ENCODE assay signal across 10 cellular contexts in the genomic region with DNA sequence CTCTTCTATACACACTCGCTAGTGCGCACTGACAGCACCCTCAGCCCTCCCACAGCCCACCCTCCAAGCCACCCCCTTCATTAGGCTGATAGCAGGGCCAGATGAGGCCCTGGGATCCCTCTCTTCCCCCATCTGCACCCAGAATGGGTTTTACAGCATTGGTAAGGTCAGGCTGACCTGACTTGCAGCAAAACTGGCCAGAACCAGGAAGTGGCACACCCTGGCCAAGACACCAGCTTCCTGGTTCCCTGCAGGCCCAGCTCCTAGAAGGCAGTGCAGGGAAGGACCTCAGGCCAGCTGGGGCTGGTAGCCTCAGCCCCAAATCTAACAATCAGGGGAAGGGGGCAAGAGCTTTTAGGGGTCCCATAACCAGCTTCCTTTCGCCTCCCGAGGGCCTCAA. TPM values are rescaled to one million over a fixed set of nuclear protein-coding genes. Genes with fewer than 3 reads are reported as not detected.
DNase-seq lines count a peak whose midpoint lies in the region; ATAC-seq and TF ChIP-seq lines count a peak whose summit lies in the region.
"Had no signal": no experiment of that assay in that cellular context is flagged by ENCODE, and none has a peak within 500 bp of the region (broad histone marks: within the 10 kb centered on the region; RNA-seq: fewer than 3 reads in every experiment).

No MANE protein-coding gene starts in this region.

- H3F3A ChIP-seq in GM23338 (replicated peaks; ENCODE audit: low read depth): 0 out of 2 replicates have a peak, but pooled peaks cover 3% of the 10 kb centered on the region

- H3K79me2 ChIP-seq in GM23338 (replicated peaks; ENCODE audit: insufficient read depth): no peaks in the 10 kb centered on the region

- no peaks in the 10 kb centered on the region for H3K36me3 Mint-ChIP-seq in GM23338 (ENCODE audit: low read depth)
- no peaks in the 10 kb centered on the region for H3K36me3 Mint-ChIP-seq in stimulated activated memory B cell treated with anti-CD40 and anti-IgM and Interleukin-4, amounts not matched to agents 10 μg/mL and 1 μg/mL and 100 μg/mL, for 72 hours

- DNase-seq in GM23338 (ENCODE audit: low spot score) (no peak), SKM-1 (lab: John Stamatoyannopoulos, UW; ENCODE audit: unreplicated experiment) (peak; percentile 29), left ventricle myocardium inferior (no peak), NCI-H2227 treated with DMSO at 0.1 percent for 48 hours (lab: John Stamatoyannopoulos, UW) (no peak), AG08396 (ENCODE audit: low spot score) (no peak), NCI-H1930 (lab: John Stamatoyannopoulos, UW) (no peak)
- DNase-seq: effector memory CD8-positive, alpha-beta T cell had no signal

- H3K4me3 Mint-ChIP-seq in GM23338: no peak overlapping the region
- H3K4me3 Mint-ChIP-seq in stimulated activated memory B cell treated with anti-CD40 and anti-IgM and Interleukin-4, amounts not matched to agents 10 μg/mL and 1 μg/mL and 100 μg/mL, for 72 hours: no peak overlapping the region
- H3K4me3 Mint-ChIP-seq: effector memory CD8-positive, alpha-beta T cell had no signal

- H3K9me2 ChIP-seq in GM23338 (ENCODE audit: insufficient read depth): no peaks in the 10 kb centered on the region

- no peak for ATAC-seq in GM23338
- ATAC-seq in stimulated activated memory B cell treated with anti-CD40 and anti-IgM and Interleukin-4, amounts not matched to agents 10 μg/mL and 1 μg/mL and 100 μg/mL, for 72 hours: no peak
- ATAC-seq in HG02571 (IDR thresholded peaks at IDR 0.05; ENCODE audit: unreplicated experiment): no peak
- ATAC-seq: effector memory CD8-positive, alpha-beta T cell had no signal

- peaks cover 9% of the 10 kb centered on the region for H3K27me3 Mint-ChIP-seq in GM23338 (ENCODE audit: insufficient read depth, low read depth, poor library complexity)
- no peaks in the 10 kb centered on the region for H3K27me3 Mint-ChIP-seq in stimulated activated memory B cell treated with anti-CD40 and anti-IgM and Interleukin-4, amounts not matched to agents 10 μg/mL and 1 μg/mL and 100 μg/mL, for 72 hours
- H3K27me3 Mint-ChIP-seq: effector memory CD8-positive, alpha-beta T cell had no signal

- H3K4me1 ChIP-seq in GM23338 (ENCODE audit: insufficient read depth) (peaks cover 19% of the 10 kb centered on the region), left ventricle myocardium inferior (peaks cover 100% of the 10 kb centered on the region)
- H3K4me1 ChIP-seq: parathyroid adenoma had no signal

- H3K36me3 ChIP-seq in GM23338 (ENCODE audit: insufficient read depth): no peaks in the 10 kb centered on the region
- no peaks in the 10 kb centered on the region for H3K36me3 ChIP-seq in left ventricle myocardium inferior

- no peak overlapping the region for H2AFZ ChIP-seq in GM23338
- H2AFZ ChIP-seq: parathyroid adenoma had no signal

- H3K27ac Mint-ChIP-seq in GM23338: peak overlapping the region; percentile 79
- peak overlapping the region; percentile 38 for H3K27ac Mint-ChIP-seq in stimulated activated memory B cell treated with anti-CD40 and anti-IgM and Interleukin-4, amounts not matched to agents 10 μg/mL and 1 μg/mL and 100 μg/mL, for 72 hours

- no peaks in the 10 kb centered on the region for H3K9me3 Mint-ChIP-seq in GM23338
- no peaks in the 10 kb centered on the region for H3K9me3 Mint-ChIP-seq in stimulated activated memory B cell treated with anti-CD40 and anti-IgM and Interleukin-4, amounts not matched to agents 10 μg/mL and 1 μg/mL and 100 μg/mL, for 72 hours
- H3K9me3 Mint-ChIP-seq: effector memory CD8-positive, alpha-beta T cell had no signal

- intact Hi-C loops in left ventricle myocardium inferior (cut with micrococcal nuclease): no loop called here

- no peak for TF ChIP-seq CTCF in GM23338 (conservative IDR thresholded peaks at IDR 0.05; ENCODE audit: low read depth in 2 of 2)
- no peak for TF ChIP-seq CTCF in left ventricle myocardium inferior (IDR thresholded peaks at IDR 0.05; ENCODE audit: borderline replicate concordance)

- H3K27me3 ChIP-seq in GM23338 (ENCODE audit: insufficient read depth) (no peaks in the 10 kb centered on the region), left ventricle myocardium inferior (ENCODE audit: low read depth) (no peaks in the 10 kb centered on the region)

- H3K4me2 ChIP-seq in GM23338: no peak overlapping the region

- H3K4me3 ChIP-seq in GM23338: no peak overlapping the region
- H3K4me3 ChIP-seq in left ventricle myocardium inferior: no peak overlapping the region

- H3K4me1 Mint-ChIP-seq in GM23338: peaks cover 52% of the 10 kb centered on the region
- peaks cover 49% of the 10 kb centered on the region for H3K4me1 Mint-ChIP-seq in stimulated activated memory B cell treated with anti-CD40 and anti-IgM and Interleukin-4, amounts not matched to agents 10 μg/mL and 1 μg/mL and 100 μg/mL, for 72 hours

- no peaks in the 10 kb centered on the region for H3K9me3 ChIP-seq in left ventricle myocardium inferior (replicated peaks)

- H3K27ac ChIP-seq in GM23338 (ENCODE audit: low read depth) (no peak overlapping the region), left ventricle myocardium inferior (replicated peaks) (peak overlapping the region; percentile 99)
- H3K27ac ChIP-seq: parathyroid adenoma had no signal

- H4K20me1 ChIP-seq in GM23338 (replicated peaks; ENCODE audit: insufficient read depth): no peaks in the 10 kb centered on the region

TF ChIP-seq in GM23338, 12 proteins besides CTCF, POLR2A, EP300 and RAD21:
- no peak for TF ChIP-seq NANOG (IDR thresholded peaks at IDR 0.05; ENCODE audit: borderline replicate concordance)
- no peak for TF ChIP-seq ZNF114 (CRISPR knock-in tag; IDR thresholded peaks at IDR 0.05)
- TF ChIP-seq, protein P1, sequence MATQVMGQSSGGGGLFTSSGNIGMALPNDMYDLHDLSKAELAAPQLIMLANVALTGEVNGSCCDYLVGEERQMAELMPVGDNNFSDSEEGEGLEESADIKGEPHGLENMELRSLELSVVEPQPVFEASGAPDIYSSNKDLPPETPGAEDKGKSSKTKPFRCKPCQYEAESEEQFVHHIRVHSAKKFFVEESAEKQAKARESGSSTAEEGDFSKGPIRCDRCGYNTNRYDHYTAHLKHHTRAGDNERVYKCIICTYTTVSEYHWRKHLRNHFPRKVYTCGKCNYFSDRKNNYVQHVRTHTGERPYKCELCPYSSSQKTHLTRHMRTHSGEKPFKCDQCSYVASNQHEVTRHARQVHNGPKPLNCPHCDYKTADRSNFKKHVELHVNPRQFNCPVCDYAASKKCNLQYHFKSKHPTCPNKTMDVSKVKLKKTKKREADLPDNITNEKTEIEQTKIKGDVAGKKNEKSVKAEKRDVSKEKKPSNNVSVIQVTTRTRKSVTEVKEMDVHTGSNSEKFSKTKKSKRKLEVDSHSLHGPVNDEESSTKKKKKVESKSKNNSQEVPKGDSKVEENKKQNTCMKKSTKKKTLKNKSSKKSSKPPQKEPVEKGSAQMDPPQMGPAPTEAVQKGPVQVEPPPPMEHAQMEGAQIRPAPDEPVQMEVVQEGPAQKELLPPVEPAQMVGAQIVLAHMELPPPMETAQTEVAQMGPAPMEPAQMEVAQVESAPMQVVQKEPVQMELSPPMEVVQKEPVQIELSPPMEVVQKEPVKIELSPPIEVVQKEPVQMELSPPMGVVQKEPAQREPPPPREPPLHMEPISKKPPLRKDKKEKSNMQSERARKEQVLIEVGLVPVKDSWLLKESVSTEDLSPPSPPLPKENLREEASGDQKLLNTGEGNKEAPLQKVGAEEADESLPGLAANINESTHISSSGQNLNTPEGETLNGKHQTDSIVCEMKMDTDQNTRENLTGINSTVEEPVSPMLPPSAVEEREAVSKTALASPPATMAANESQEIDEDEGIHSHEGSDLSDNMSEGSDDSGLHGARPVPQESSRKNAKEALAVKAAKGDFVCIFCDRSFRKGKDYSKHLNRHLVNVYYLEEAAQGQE (IDR thresholded peaks at IDR 0.05; ENCODE audit: unreplicated experiment): no peak
- no peak for TF ChIP-seq CREB1 (CRISPR knock-in tag; IDR thresholded peaks at IDR 0.05; ENCODE audit: low read depth)
- TF ChIP-seq ZNF331 (CRISPR knock-in tag; IDR thresholded peaks at IDR 0.05; ENCODE audit: low read depth): no peak
- no peak for TF ChIP-seq STAT1 (IDR thresholded peaks at IDR 0.05; ENCODE audit: unreplicated experiment)
- TF ChIP-seq, protein P2, sequence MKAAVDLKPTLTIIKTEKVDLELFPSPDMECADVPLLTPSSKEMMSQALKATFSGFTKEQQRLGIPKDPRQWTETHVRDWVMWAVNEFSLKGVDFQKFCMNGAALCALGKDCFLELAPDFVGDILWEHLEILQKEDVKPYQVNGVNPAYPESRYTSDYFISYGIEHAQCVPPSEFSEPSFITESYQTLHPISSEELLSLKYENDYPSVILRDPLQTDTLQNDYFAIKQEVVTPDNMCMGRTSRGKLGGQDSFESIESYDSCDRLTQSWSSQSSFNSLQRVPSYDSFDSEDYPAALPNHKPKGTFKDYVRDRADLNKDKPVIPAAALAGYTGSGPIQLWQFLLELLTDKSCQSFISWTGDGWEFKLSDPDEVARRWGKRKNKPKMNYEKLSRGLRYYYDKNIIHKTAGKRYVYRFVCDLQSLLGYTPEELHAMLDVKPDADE (IDR thresholded peaks at IDR 0.05): no peak
- TF ChIP-seq POLR2AphosphoS5 (IDR thresholded peaks at IDR 0.05; ENCODE audit: low read depth): no peak

RNA-seq across cellular contexts. Expression of a gene that starts 50.0 kb away (rescaled TPM):
- 38.0 and 53.2 TPM in 2 replicates for total RNA-seq in GM23338 (2014; rRNA removed; shearing (Covaris generic))
- 65.5 and 74.5 TPM in 2 replicates for polyA plus RNA-seq in GM23338 (2016; fragmentation: Nextera tagmentation; extraction: Ambion mirVana)
- total RNA-seq in left ventricle myocardium inferior: 89.4 TPM

RNA-seq across cellular contexts. Expression of a gene that starts 55.4 kb away (rescaled TPM):
- 3.0 and 3.3 TPM in 2 replicates for total RNA-seq in GM23338 (2014; rRNA removed; shearing (Covaris generic))
- 7.7 and 11.3 TPM in 2 replicates for polyA plus RNA-seq in GM23338 (2016; fragmentation: Nextera tagmentation; extraction: Ambion mirVana)
- total RNA-seq in left ventricle myocardium inferior: 43.2 TPM

Comparison
In these comparisons a context has a peak if more than half of its experiments do, and no peak if none do; other contexts are left out.
1. RNA of a gene that starts 55.4 kb away (total RNA-seq): 43.2 TPM in left ventricle myocardium inferior (single experiment); 3.0 to 3.3 TPM in GM23338; every median in the first group is over 10 times any median in the second.